In the genomic region with DNA sequence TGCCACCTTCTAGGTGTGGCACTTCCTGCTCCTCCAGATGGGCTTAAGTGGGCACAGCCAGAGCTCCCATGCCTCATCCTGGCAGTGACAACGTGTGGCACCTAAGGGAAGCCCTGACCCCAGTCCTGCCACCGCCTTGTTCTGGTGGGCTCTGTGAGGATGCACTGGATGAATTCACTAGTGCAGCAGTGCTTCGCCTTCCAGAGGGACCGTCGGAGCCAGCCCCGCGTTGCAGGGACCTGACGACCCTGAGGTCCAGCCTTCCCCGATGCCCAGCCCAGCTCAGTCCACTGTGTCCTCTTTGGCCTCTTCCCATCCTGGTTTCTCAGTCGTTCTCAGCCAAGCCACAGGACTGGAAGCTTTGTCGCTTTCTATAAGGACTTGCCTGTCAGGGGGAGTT, we compare ENCODE assay signal across 1 cellular context.
TF ChIP-seq lines count a peak whose summit lies in the region.

No MANE protein-coding gene starts in this region.

TF ChIP-seq in H1, 55 proteins besides CTCF, POLR2A, EP300 and RAD21:
- TF ChIP-seq CBX5 (IDR thresholded peaks at IDR 0.05; ENCODE audit: low read depth, low read length) (no peak), SIN3A (conservative IDR thresholded peaks at IDR 0.05 in 1 of 2, IDR thresholded peaks at IDR 0.05 in 1 of 2; ENCODE audit: low read depth in 1 of 2, low read length in 2 of 2) (no peak), CHD2 (IDR thresholded peaks at IDR 0.05; ENCODE audit: low read length) (no peak), JUN (IDR thresholded peaks at IDR 0.05; ENCODE audit: low read depth, low read length) (no peak), RFX5 (IDR thresholded peaks at IDR 0.05; ENCODE audit: borderline replicate concordance, low read depth, low read length) (no peak), HDAC2 (IDR thresholded peaks at IDR 0.05; ENCODE audit: borderline replicate concordance in 1 of 2, low read depth in 2 of 2, low read length in 2 of 2) (no peak), NRF1 (IDR thresholded peaks at IDR 0.05; ENCODE audit: low read depth, low read length) (no peak), CBX8 (IDR thresholded peaks at IDR 0.05; ENCODE audit: borderline replicate concordance, low read depth, low read length) (no peak), SUZ12 (IDR thresholded peaks at IDR 0.05; ENCODE audit: low read length) (no peak), TEAD4 (IDR thresholded peaks at IDR 0.05; ENCODE audit: low read depth, low read length) (no peak), BRCA1 (IDR thresholded peaks at IDR 0.05; ENCODE audit: low read depth, low read length) (no peak), MAFK (IDR thresholded peaks at IDR 0.05; ENCODE audit: low read depth, low read length) (no peak), SP1 (IDR thresholded peaks at IDR 0.05; ENCODE audit: low read depth, low read length) (no peak)
- TF ChIP-seq, protein P1, sequence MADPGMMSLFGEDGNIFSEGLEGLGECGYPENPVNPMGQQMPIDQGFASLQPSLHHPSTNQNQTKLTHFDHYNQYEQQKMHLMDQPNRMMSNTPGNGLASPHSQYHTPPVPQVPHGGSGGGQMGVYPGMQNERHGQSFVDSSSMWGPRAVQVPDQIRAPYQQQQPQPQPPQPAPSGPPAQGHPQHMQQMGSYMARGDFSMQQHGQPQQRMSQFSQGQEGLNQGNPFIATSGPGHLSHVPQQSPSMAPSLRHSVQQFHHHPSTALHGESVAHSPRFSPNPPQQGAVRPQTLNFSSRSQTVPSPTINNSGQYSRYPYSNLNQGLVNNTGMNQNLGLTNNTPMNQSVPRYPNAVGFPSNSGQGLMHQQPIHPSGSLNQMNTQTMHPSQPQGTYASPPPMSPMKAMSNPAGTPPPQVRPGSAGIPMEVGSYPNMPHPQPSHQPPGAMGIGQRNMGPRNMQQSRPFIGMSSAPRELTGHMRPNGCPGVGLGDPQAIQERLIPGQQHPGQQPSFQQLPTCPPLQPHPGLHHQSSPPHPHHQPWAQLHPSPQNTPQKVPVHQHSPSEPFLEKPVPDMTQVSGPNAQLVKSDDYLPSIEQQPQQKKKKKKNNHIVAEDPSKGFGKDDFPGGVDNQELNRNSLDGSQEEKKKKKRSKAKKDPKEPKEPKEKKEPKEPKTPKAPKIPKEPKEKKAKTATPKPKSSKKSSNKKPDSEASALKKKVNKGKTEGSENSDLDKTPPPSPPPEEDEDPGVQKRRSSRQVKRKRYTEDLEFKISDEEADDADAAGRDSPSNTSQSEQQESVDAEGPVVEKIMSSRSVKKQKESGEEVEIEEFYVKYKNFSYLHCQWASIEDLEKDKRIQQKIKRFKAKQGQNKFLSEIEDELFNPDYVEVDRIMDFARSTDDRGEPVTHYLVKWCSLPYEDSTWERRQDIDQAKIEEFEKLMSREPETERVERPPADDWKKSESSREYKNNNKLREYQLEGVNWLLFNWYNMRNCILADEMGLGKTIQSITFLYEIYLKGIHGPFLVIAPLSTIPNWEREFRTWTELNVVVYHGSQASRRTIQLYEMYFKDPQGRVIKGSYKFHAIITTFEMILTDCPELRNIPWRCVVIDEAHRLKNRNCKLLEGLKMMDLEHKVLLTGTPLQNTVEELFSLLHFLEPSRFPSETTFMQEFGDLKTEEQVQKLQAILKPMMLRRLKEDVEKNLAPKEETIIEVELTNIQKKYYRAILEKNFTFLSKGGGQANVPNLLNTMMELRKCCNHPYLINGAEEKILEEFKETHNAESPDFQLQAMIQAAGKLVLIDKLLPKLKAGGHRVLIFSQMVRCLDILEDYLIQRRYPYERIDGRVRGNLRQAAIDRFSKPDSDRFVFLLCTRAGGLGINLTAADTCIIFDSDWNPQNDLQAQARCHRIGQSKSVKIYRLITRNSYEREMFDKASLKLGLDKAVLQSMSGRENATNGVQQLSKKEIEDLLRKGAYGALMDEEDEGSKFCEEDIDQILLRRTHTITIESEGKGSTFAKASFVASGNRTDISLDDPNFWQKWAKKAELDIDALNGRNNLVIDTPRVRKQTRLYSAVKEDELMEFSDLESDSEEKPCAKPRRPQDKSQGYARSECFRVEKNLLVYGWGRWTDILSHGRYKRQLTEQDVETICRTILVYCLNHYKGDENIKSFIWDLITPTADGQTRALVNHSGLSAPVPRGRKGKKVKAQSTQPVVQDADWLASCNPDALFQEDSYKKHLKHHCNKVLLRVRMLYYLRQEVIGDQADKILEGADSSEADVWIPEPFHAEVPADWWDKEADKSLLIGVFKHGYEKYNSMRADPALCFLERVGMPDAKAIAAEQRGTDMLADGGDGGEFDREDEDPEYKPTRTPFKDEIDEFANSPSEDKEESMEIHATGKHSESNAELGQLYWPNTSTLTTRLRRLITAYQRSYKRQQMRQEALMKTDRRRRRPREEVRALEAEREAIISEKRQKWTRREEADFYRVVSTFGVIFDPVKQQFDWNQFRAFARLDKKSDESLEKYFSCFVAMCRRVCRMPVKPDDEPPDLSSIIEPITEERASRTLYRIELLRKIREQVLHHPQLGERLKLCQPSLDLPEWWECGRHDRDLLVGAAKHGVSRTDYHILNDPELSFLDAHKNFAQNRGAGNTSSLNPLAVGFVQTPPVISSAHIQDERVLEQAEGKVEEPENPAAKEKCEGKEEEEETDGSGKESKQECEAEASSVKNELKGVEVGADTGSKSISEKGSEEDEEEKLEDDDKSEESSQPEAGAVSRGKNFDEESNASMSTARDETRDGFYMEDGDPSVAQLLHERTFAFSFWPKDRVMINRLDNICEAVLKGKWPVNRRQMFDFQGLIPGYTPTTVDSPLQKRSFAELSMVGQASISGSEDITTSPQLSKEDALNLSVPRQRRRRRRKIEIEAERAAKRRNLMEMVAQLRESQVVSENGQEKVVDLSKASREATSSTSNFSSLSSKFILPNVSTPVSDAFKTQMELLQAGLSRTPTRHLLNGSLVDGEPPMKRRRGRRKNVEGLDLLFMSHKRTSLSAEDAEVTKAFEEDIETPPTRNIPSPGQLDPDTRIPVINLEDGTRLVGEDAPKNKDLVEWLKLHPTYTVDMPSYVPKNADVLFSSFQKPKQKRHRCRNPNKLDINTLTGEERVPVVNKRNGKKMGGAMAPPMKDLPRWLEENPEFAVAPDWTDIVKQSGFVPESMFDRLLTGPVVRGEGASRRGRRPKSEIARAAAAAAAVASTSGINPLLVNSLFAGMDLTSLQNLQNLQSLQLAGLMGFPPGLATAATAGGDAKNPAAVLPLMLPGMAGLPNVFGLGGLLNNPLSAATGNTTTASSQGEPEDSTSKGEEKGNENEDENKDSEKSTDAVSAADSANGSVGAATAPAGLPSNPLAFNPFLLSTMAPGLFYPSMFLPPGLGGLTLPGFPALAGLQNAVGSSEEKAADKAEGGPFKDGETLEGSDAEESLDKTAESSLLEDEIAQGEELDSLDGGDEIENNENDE (IDR thresholded peaks at IDR 0.05; ENCODE audit: insufficient replicate concordance, low read length): no peak
- TF ChIP-seq, protein P2, sequence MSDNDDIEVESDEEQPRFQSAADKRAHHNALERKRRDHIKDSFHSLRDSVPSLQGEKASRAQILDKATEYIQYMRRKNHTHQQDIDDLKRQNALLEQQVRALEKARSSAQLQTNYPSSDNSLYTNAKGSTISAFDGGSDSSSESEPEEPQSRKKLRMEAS (IDR thresholded peaks at IDR 0.05): no peak
- TF ChIP-seq, protein P3, sequence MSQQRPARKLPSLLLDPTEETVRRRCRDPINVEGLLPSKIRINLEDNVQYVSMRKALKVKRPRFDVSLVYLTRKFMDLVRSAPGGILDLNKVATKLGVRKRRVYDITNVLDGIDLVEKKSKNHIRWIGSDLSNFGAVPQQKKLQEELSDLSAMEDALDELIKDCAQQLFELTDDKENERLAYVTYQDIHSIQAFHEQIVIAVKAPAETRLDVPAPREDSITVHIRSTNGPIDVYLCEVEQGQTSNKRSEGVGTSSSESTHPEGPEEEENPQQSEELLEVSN (IDR thresholded peaks at IDR 0.05): no peak
TF ChIP-seq in H1: peak in this region for 0.
